In genomic region chr11:119334173-119334930, GRCh38 we compare ENCODE assay signal across 8 cellular contexts.
DNase-seq lines count a peak whose midpoint lies in the region; ATAC-seq lines count a peak whose summit lies in the region.

TSS of gene RNF26 (plus strand) at chr11:119334527. CDS start at chr11:119335123, 596 bp downstream.

- ATAC-seq in GM19023 (IDR thresholded peaks at IDR 0.05; ENCODE audit: unreplicated experiment) (peak; percentile 92), HG03280 (IDR thresholded peaks at IDR 0.05; ENCODE audit: unreplicated experiment) (peak; percentile 96)
- peak; percentile 93 for ATAC-seq in central memory CD8-positive, alpha-beta T cell (replicated peaks; ENCODE audit: extremely low read depth, poor library complexity, severe bottlenecking)

- peaks cover 9% of the 10 kb centered on the region for H3K27me3 Mint-ChIP-seq in central memory CD8-positive, alpha-beta T cell

- peak within 1 kb of the TSS; percentile 99 for H3K4me3 Mint-ChIP-seq in central memory CD8-positive, alpha-beta T cell

- peaks cover 45% of the 10 kb centered on the region for H3K4me1 Mint-ChIP-seq in central memory CD8-positive, alpha-beta T cell

- peaks cover 14% of the 10 kb centered on the region for H3K36me3 Mint-ChIP-seq in central memory CD8-positive, alpha-beta T cell (ENCODE audit: insufficient read depth)

- DNase-seq in AG08396 (ENCODE audit: low spot score) (peak; percentile 98), NCI-H345 treated with DMSO at 0.1 percent for 48 hours (lab: John Stamatoyannopoulos, UW; ENCODE audit: unreplicated experiment) (peak; percentile 96), iris pigment epithelial cell (ENCODE audit: low read depth) (peak; percentile 98)
- DNase-seq in activated CD4-positive, CD25-positive, alpha-beta regulatory T cell treated with anti-CD3 and anti-CD28 coated beads, Interleukin-2, amount 50 U/mL, for 16 hours (ENCODE audit: low read depth, low spot score): peak; percentile 92
- peak; percentile 88 to 91 for DNase-seq in central memory CD8-positive, alpha-beta T cell (ENCODE audit: low spot score in 2 of 2)
- peak; percentile 87 to 92 for DNase-seq in stimulated activated CD4-positive, alpha-beta T cell treated with anti-CD3 and anti-CD28 coated beads, Interleukin-12 subunit alpha, Interleukin-12 subunit beta, amount 100 ng/mL, for 24 hours (ENCODE audit: low read depth in 2 of 2)

- H3K9me3 Mint-ChIP-seq in central memory CD8-positive, alpha-beta T cell: no peaks in the 10 kb centered on the region

- H3K27ac Mint-ChIP-seq in central memory CD8-positive, alpha-beta T cell (ENCODE audit: low read depth): peak within 1 kb of the TSS; percentile 97

Comparison
In these comparisons a context has a peak if more than half of its experiments do, and no peak if none do; other contexts are left out.
1. Peak in every context shown above with its lines: DNase-seq and ATAC-seq.